1 cellular context compared by ENCODE assay signal in genomic region chr2:46549159-46549902, GRCh38.
TF ChIP-seq lines count a peak whose summit lies in the region.

No MANE protein-coding gene starts in this region.

TF ChIP-seq in HepG2, 621 proteins besides CTCF, POLR2A, EP300 and RAD21:
- TF ChIP-seq BRCA1 (CRISPR knock-in tag; IDR thresholded peaks at IDR 0.05) (no peak), KMT2B (CRISPR knock-in tag; IDR thresholded peaks at IDR 0.05) (no peak), KDM2A (CRISPR knock-in tag; IDR thresholded peaks at IDR 0.05; ENCODE audit: borderline replicate concordance, low read depth) (no peak), PHF5A (CRISPR knock-in tag; IDR thresholded peaks at IDR 0.05; ENCODE audit: low read depth, unreplicated experiment) (no peak), ZUFSP (CRISPR knock-in tag; IDR thresholded peaks at IDR 0.05; ENCODE audit: borderline replicate concordance) (no peak), ZNF17 (CRISPR knock-in tag; IDR thresholded peaks at IDR 0.05) (no peak), FOSL2 (CRISPR knock-in tag; IDR thresholded peaks at IDR 0.05) (no peak), ZNF83 (CRISPR knock-in tag; IDR thresholded peaks at IDR 0.05; ENCODE audit: borderline replicate concordance) (no peak), ZSCAN12 (CRISPR knock-in tag; IDR thresholded peaks at IDR 0.05) (no peak), ZFP82 (CRISPR knock-in tag; IDR thresholded peaks at IDR 0.05; ENCODE audit: borderline replicate concordance) (no peak), ATAD3A (CRISPR knock-in tag; IDR thresholded peaks at IDR 0.05) (no peak), NONO (IDR thresholded peaks at IDR 0.05) (no peak), NONO (CRISPR knock-in tag; conservative IDR thresholded peaks at IDR 0.05) (no peak), PTBP1 (IDR thresholded peaks at IDR 0.05; ENCODE audit: low read depth, low read length, poor library complexity, severe bottlenecking) (no peak), GLI4 (CRISPR knock-in tag; IDR thresholded peaks at IDR 0.05; ENCODE audit: borderline replicate concordance) (no peak)
